ENCODE assay signal across 1 cellular context in genomic region chr12:52203126-52203921, GRCh38.
TF ChIP-seq lines count a peak whose summit lies in the region.

No MANE protein-coding gene starts in this region.

TF ChIP-seq in H1, 55 proteins besides CTCF, POLR2A, EP300 and RAD21 (continued from another document):
- TF ChIP-seq NRF1 (IDR thresholded peaks at IDR 0.05; ENCODE audit: low read depth, low read length) (no peak), ASH2L (IDR thresholded peaks at IDR 0.05; ENCODE audit: low read length) (no peak), JUN (IDR thresholded peaks at IDR 0.05; ENCODE audit: low read depth, low read length) (no peak), GTF2F1 (IDR thresholded peaks at IDR 0.05; ENCODE audit: borderline replicate concordance, low read depth, low read length) (no peak), BACH1 (IDR thresholded peaks at IDR 0.05; ENCODE audit: low read length) (no peak)
